In the genomic region with DNA sequence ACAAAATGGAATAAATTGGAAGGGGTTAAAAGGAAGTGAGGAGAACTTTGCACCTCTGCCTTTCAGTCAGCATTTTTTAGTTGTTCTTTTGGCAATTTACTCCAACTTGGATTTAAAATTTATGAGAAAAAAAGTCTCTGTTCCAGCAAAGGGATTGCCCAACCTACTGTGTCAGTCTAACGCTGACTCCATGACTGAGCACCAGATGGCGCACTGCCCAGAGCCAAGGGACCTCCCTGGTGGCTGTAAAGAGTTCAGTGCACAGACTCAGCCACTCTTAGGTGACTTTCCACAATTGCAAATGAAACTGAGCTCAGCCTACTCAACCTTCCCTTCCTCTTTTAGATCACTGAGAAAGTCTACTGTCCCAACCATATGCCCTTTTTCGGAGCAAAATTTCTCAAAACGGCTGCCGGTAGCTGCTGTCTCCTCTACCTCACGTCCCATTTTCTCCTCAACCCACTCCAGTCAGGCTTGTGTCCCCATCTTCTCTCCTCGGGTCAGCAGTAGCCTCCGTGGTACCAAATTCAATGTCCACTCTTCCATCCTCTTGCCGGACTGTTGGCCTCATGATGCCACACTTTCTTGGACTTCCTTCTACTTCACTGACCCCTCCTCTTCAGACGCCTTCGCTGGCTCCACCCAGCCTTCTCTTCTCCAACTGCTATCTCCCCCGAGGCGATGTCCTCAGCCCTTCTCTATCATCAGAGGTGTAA, we compare ENCODE assay signal across 7 cellular contexts. TPM values are rescaled to one million over a fixed set of nuclear protein-coding genes. Genes with fewer than 3 reads are reported as not detected.
DNase-seq lines count a peak whose midpoint lies in the region; ATAC-seq and TF ChIP-seq lines count a peak whose summit lies in the region.

No MANE protein-coding gene starts in this region.

- no peak overlapping the region for H3K9ac ChIP-seq in HCT116 (ENCODE audit: low read length)

- no peaks in the 10 kb centered on the region for H3K79me2 ChIP-seq in HCT116 (ENCODE audit: insufficient read depth, low read length)

- H3K4me3 Mint-ChIP-seq in activated naive CD8-positive, alpha-beta T cell treated with anti-CD3 and anti-CD28 coated beads for 36 hours = no peak overlapping the region

- DNase-seq in HCT116 (ENCODE audit: low read depth, low spot score) (peak; percentile 63), M059J (ENCODE audit: low read depth) (peak; percentile 83), left ventricle myocardium superior (peak; percentile 84), sciatic nerve (ENCODE audit: low spot score) (peak; percentile 83)
- DNase-seq in activated naive CD8-positive, alpha-beta T cell treated with anti-CD3 and anti-CD28 coated beads for 36 hours = peak; percentile 52

- TF ChIP-seq CTCF in GM12875 (IDR thresholded peaks at IDR 0.05; ENCODE audit: borderline replicate concordance, insufficient read depth, low read depth, low read length) (peak; percentile 92), HCT116 (IDR thresholded peaks at IDR 0.05 in 2 of 3, conservative IDR thresholded peaks at IDR 0.05 in 1 of 3; ENCODE audit: borderline replicate concordance in 1 of 3, insufficient read depth in 1 of 3, low read depth in 2 of 3, low read length in 2 of 3) (peak; percentile 78 to 97 (median 89))

- H3K4me2 ChIP-seq in HCT116 (ENCODE audit: low read length) = no peak overlapping the region

- RAD21 ChIA-PET in HCT116 (lab: Charles Lee; ENCODE audit: low non-redundant PET in 1 of 2, low total read pairs in 2 of 2, uncharacterized antibody in 2 of 2, unreplicated experiment in 2 of 2) = no interaction called here

- peaks cover 0 to 15% of the 10 kb centered on the region in 2 experiments; a peak in 1 of 4 replicates for H3K4me1 ChIP-seq in HCT116 (ENCODE audit: control insufficient read depth in 1 of 2, insufficient read depth in 2 of 2, low read length in 2 of 2)

- no peaks in the 10 kb centered on the region for H3K9me2 ChIP-seq in HCT116 (ENCODE audit: insufficient read depth)

- no peaks in the 10 kb centered on the region for H3K9me3 ChIP-seq in HCT116 (ENCODE audit: control insufficient read depth in 1 of 2, insufficient read depth in 1 of 2, low read depth in 1 of 2, low read length in 2 of 2)

- no peaks in the 10 kb centered on the region for H3K9me3 Mint-ChIP-seq in activated naive CD8-positive, alpha-beta T cell treated with anti-CD3 and anti-CD28 coated beads for 36 hours

- no peak for TF ChIP-seq POLR2A in HCT116 (IDR thresholded peaks at IDR 0.05; ENCODE audit: borderline replicate concordance, extremely low read depth, insufficient read depth, insufficient read length)

- intact Hi-C loops in HCT116 (cut with micrococcal nuclease) (loop anchor here (1.0 to 2.0 kb wide), 2 partner anchors 271 to 760 kb away; partner anchors contain the start of gene GSTA4), left ventricle myocardium superior (cut with micrococcal nuclease) (no loop called here), sciatic nerve (cut with DNase I) (no loop called here)

- CTCF ChIA-PET in HCT116 (lab: Charles Lee) = interaction anchor here (0.6 to 1.1 kb wide), 6 partner anchors 11 to 443 kb away, joined by 3 to 7 read pairs (median 4); no protein-coding TSS in a partner anchor

- no peaks in the 10 kb centered on the region for H3K36me3 Mint-ChIP-seq in activated naive CD8-positive, alpha-beta T cell treated with anti-CD3 and anti-CD28 coated beads for 36 hours

- no peaks in the 10 kb centered on the region for H4K20me1 ChIP-seq in HCT116 (ENCODE audit: insufficient read depth)

- H3K27me3 ChIP-seq in HCT116 (ENCODE audit: insufficient read depth, low read length) = no peaks in the 10 kb centered on the region

- H2AFZ ChIP-seq in HCT116 (ENCODE audit: low read depth, low read length, poor library complexity, severe bottlenecking) = peak overlapping the region; percentile 86

- H3K27ac ChIP-seq in HCT116 (ENCODE audit: low read depth, low read length) = no peak overlapping the region

- no peaks in the 10 kb centered on the region for H3K36me3 ChIP-seq in HCT116 (ENCODE audit: control insufficient read depth in 1 of 2, insufficient read depth in 2 of 2, low read length in 2 of 2)

- TF ChIP-seq RAD21 in HCT116 (IDR thresholded peaks at IDR 0.05; ENCODE audit: low read depth) = peak; percentile 67

- peak; percentile 100 for ATAC-seq in HCT116
- peak; percentile 99 for ATAC-seq in SK-N-SH treated with all-trans-retinoic acid at 6 μM for 48 hours
- peak; percentile 93 for ATAC-seq in left ventricle myocardium superior
- ATAC-seq in sciatic nerve = peak; percentile 93

- POLR2A ChIA-PET in HCT116 (lab: Charles Lee) = interaction anchor here (0.6 kb wide), 1 partner anchor 19 kb away, joined by 3 read pairs; no protein-coding TSS in a partner anchor

- H3K4me3 ChIP-seq in GM12875 (ENCODE audit: low read depth, low read length) (no peak overlapping the region), HCT116 (replicated peaks in 1 of 2; ENCODE audit: low read depth in 1 of 2, low read length in 2 of 2) (no peak overlapping the region)

- H3K27me3 Mint-ChIP-seq in activated naive CD8-positive, alpha-beta T cell treated with anti-CD3 and anti-CD28 coated beads for 36 hours = no peaks in the 10 kb centered on the region

- no TSS peak for BruUV-seq in HCT116 (replicated peaks; lab: Mats Ljungman, UMichigan)

- H3K27ac Mint-ChIP-seq in activated naive CD8-positive, alpha-beta T cell treated with anti-CD3 and anti-CD28 coated beads for 36 hours = no peak overlapping the region

- H3K4me1 Mint-ChIP-seq in activated naive CD8-positive, alpha-beta T cell treated with anti-CD3 and anti-CD28 coated beads for 36 hours = no peaks in the 10 kb centered on the region

TF ChIP-seq in HCT116, 20 proteins besides CTCF, POLR2A, EP300 and RAD21:
- TF ChIP-seq CEBPB (IDR thresholded peaks at IDR 0.05; ENCODE audit: low read depth) = peak; percentile 77
- TF ChIP-seq EGR1 (IDR thresholded peaks at IDR 0.05; ENCODE audit: low read depth) = no peak
- 0 out of 2 replicates have a peak, but pooled peaks have one; percentile 39 for TF ChIP-seq CBX3 (IDR thresholded peaks at IDR 0.05; ENCODE audit: low read depth)

TF ChIP-seq in SK-N-SH treated with all-trans-retinoic acid at 6 μM for 48 hours, 23 proteins besides CTCF, POLR2A, EP300 and RAD21 (continues in another document):
- TF ChIP-seq BACH2 (CRISPR knock-in tag; IDR thresholded peaks at IDR 0.05; ENCODE audit: borderline replicate concordance) (no peak), RARB (CRISPR knock-in tag; IDR thresholded peaks at IDR 0.05) (no peak), PPARA (CRISPR knock-in tag; IDR thresholded peaks at IDR 0.05; ENCODE audit: borderline replicate concordance) (no peak), ZNF70 (CRISPR knock-in tag; IDR thresholded peaks at IDR 0.05) (no peak), ZNF8 (CRISPR knock-in tag; IDR thresholded peaks at IDR 0.05) (no peak), CSDC2 (CRISPR knock-in tag; IDR thresholded peaks at IDR 0.05) (no peak), ZC3H10 (CRISPR knock-in tag; IDR thresholded peaks at IDR 0.05) (no peak), SNAI2 (CRISPR knock-in tag; IDR thresholded peaks at IDR 0.05) (no peak), ZFP3 (CRISPR knock-in tag; IDR thresholded peaks at IDR 0.05) (no peak), CREB5 (CRISPR knock-in tag; IDR thresholded peaks at IDR 0.05; ENCODE audit: low read depth) (no peak)
- TF ChIP-seq, protein P1, sequence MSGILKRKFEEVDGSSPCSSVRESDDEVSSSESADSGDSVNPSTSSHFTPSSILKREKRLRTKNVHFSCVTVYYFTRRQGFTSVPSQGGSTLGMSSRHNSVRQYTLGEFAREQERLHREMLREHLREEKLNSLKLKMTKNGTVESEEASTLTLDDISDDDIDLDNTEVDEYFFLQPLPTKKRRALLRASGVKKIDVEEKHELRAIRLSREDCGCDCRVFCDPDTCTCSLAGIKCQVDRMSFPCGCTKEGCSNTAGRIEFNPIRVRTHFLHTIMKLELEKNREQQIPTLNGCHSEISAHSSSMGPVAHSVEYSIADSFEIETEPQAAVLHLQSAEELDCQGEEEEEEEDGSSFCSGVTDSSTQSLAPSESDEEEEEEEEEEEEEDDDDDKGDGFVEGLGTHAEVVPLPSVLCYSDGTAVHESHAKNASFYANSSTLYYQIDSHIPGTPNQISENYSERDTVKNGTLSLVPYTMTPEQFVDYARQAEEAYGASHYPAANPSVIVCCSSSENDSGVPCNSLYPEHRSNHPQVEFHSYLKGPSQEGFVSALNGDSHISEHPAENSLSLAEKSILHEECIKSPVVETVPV (CRISPR knock-in tag; IDR thresholded peaks at IDR 0.05) = no peak

RNA-seq across cellular contexts. Expression of gene GSTA2, which starts 38.7 kb away (rescaled TPM):
- total RNA-seq in HCT116 (2021; ENCODE audit: unreplicated experiment) (not detected), left ventricle myocardium superior (not detected), sciatic nerve (not detected)
- polyA plus RNA-seq in HCT116 (2012) = not detected in 2 replicates
- 0.12 TPM in 1 of 2 replicates, not detected in the other for total RNA-seq in M059J (2014; rRNA removed; shearing (Covaris generic))
- total RNA-seq in activated naive CD8-positive, alpha-beta T cell treated with anti-CD3 and anti-CD28 coated beads for 36 hours = not detected

RNA-seq across cellular contexts. Expression of gene TMEM14A, which starts 53.7 kb away (rescaled TPM):
- total RNA-seq in HCT116 (2021; ENCODE audit: unreplicated experiment) = 51.5 TPM
- polyA plus RNA-seq in HCT116 (2012) = 27.1 and 31.5 TPM in 2 replicates
- 124 and 158 TPM in 2 replicates for total RNA-seq in M059J (2014; rRNA removed; shearing (Covaris generic))
- total RNA-seq in activated naive CD8-positive, alpha-beta T cell treated with anti-CD3 and anti-CD28 coated beads for 36 hours = 10 to 100 TPM; 19.0 to 19.6 TPM
- 8.8 TPM for total RNA-seq in left ventricle myocardium superior
- total RNA-seq in sciatic nerve = 29.6 TPM
